ENCODE assay signal across 8 cellular contexts in genomic region chrX:19344207-19344534, GRCh38.
A peak's percentile ranks its signal among the peaks of the same experiment; 100 is the strongest.
DNase-seq lines count a peak whose midpoint lies in the region; ATAC-seq and TF ChIP-seq lines count a peak whose summit lies in the region.

No MANE protein-coding gene starts in this region.

- H3K9me3 Mint-ChIP-seq in T-helper 1 cell treated with Interleukin-12 subunit alpha and Interleukin-12 subunit beta and Interleukin-4 antibody, amounts not matched to agents 30 μg/mL and 1 μg/mL, for 36 hours, result no peaks in the 10 kb centered on the region

- DNase-seq in T-helper 1 cell (no peak), brain microvascular endothelial cell (no peak), DMS153 (lab: John Stamatoyannopoulos, UW) (no peak), dedifferentiated amniotic fluid mesenchymal stem cell (ENCODE audit: extremely low spot score) (no peak)

- H3K36me3 Mint-ChIP-seq in T-helper 1 cell treated with Interleukin-12 subunit alpha and Interleukin-12 subunit beta and Interleukin-4 antibody, amounts not matched to agents 30 μg/mL and 1 μg/mL, for 36 hours (ENCODE audit: low read depth), result peaks cover 2% of the 10 kb centered on the region

- in situ Hi-C loops in brain microvascular endothelial cell (cut with HindIII; ENCODE audit: low pct_ligation_motif_present, low sequenced_read_pairs), result no loop called here

- H3K4me1 ChIP-seq in muscle layer of colon (ENCODE audit: insufficient read depth, low read length), result no peaks in the 10 kb centered on the region

- no peaks in the 10 kb centered on the region for H3K9me3 ChIP-seq in muscle layer of colon (ENCODE audit: low read length)

- ATAC-seq in HG03460 (IDR thresholded peaks at IDR 0.05; ENCODE audit: unreplicated experiment), result peak; percentile 21
- no peak for ATAC-seq in GM21515 (IDR thresholded peaks at IDR 0.05; ENCODE audit: unreplicated experiment)

- H3K9ac ChIP-seq in muscle layer of colon (ENCODE audit: low read length), result peak overlapping the region; percentile 64

- H3K4me3 ChIP-seq in brain microvascular endothelial cell (ENCODE audit: low read depth, low read length), result peak overlapping the region; percentile 79
- peak overlapping the region; percentile 59 to 61 for H3K4me3 ChIP-seq in muscle layer of colon (ENCODE audit: low read depth in 1 of 2, low read length in 2 of 2)

- H3K27ac ChIP-seq in brain microvascular endothelial cell (peak overlapping the region; percentile 69), muscle layer of colon (ENCODE audit: low read depth, low read length) (peak overlapping the region; percentile 41)

- no peak for TF ChIP-seq CTCF in brain microvascular endothelial cell (IDR thresholded peaks at IDR 0.05; ENCODE audit: low read depth, low read length, missing control alignments)

- no peaks in the 10 kb centered on the region for H3K27me3 ChIP-seq in brain microvascular endothelial cell (replicated peaks)
- H3K27me3 ChIP-seq in muscle layer of colon (ENCODE audit: control insufficient read depth in 1 of 2, insufficient read depth in 2 of 2, low read length in 2 of 2), result no peaks in the 10 kb centered on the region

- no peaks in the 10 kb centered on the region for H3K36me3 ChIP-seq in brain microvascular endothelial cell (replicated peaks)
- no peaks in the 10 kb centered on the region for H3K36me3 ChIP-seq in muscle layer of colon (ENCODE audit: insufficient read depth, low read length)

- peaks cover 11% of the 10 kb centered on the region for H3K4me1 Mint-ChIP-seq in T-helper 1 cell treated with Interleukin-12 subunit alpha and Interleukin-12 subunit beta and Interleukin-4 antibody, amounts not matched to agents 30 μg/mL and 1 μg/mL, for 36 hours (ENCODE audit: low read depth)

- no peaks in the 10 kb centered on the region for H3K27me3 Mint-ChIP-seq in T-helper 1 cell treated with Interleukin-12 subunit alpha and Interleukin-12 subunit beta and Interleukin-4 antibody, amounts not matched to agents 30 μg/mL and 1 μg/mL, for 36 hours (ENCODE audit: low read depth)

- H3K4me3 Mint-ChIP-seq in T-helper 1 cell treated with Interleukin-12 subunit alpha and Interleukin-12 subunit beta and Interleukin-4 antibody, amounts not matched to agents 30 μg/mL and 1 μg/mL, for 36 hours, result peak overlapping the region; percentile 87

- peak overlapping the region; percentile 69 for H3K27ac Mint-ChIP-seq in T-helper 1 cell treated with Interleukin-12 subunit alpha and Interleukin-12 subunit beta and Interleukin-4 antibody, amounts not matched to agents 30 μg/mL and 1 μg/mL, for 36 hours
